8 cellular contexts compared by ENCODE assay signal in the genomic region with DNA sequence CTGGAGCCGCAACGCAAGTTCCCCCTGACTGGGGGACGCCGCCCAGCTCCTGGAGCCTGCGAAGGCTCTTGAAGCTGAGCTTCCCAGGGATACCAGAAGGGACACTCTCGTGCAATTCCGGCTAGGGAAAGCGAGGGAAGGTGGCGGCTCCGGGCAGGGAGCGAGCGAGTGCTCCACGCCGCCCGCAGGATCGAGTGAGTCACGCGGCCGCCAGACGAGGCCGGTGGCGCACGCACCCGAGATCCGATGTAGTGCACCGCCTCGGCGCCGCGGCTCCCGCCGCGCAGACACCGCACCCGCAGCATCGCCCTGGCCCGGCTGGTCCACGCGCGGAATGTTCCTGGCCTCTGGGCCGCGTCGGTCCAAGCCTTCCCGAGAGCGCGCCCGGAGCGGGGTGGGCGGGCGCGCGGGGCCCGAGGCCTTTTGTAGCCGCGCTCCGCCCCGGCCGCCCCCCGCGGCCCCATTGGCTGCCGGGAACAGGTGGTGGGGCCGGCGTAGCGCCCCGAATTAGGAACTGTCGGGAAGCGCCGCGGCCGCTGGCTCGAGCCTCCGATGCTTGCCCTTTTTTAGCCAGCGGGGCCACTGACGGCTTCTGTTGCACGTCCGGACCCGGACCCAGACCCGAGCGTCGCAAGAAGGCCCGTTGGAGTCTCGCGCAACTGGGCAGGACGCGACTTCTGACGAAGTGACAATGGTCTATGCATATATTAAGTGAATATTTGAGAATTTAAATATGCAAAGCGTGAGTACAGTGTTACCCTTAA.
DNase-seq lines count a peak whose midpoint lies in the region; ATAC-seq and TF ChIP-seq lines count a peak whose summit lies in the region.

A gene with protein sequence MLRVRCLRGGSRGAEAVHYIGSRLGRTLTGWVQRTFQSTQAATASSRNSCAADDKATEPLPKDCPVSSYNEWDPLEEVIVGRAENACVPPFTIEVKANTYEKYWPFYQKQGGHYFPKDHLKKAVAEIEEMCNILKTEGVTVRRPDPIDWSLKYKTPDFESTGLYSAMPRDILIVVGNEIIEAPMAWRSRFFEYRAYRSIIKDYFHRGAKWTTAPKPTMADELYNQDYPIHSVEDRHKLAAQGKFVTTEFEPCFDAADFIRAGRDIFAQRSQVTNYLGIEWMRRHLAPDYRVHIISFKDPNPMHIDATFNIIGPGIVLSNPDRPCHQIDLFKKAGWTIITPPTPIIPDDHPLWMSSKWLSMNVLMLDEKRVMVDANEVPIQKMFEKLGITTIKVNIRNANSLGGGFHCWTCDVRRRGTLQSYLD (minus strand): TSS at position 396 of the 764 bp plus-strand sequence. CDS start 91 bp downstream, at position 305.

- H3K4me1 Mint-ChIP-seq in stimulated activated effector memory CD8-positive, alpha-beta T cell treated with anti-CD3 and anti-CD28 coated beads, Interleukin-12 subunit alpha, Interleukin-12 subunit beta, amount 100 ng/mL, for 72 hours: peaks cover 23% of the 10 kb centered on the region

- H3K36me3 Mint-ChIP-seq in stimulated activated effector memory CD8-positive, alpha-beta T cell treated with anti-CD3 and anti-CD28 coated beads, Interleukin-12 subunit alpha, Interleukin-12 subunit beta, amount 100 ng/mL, for 72 hours: no peaks in the 10 kb centered on the region

- H3K4me3 Mint-ChIP-seq in stimulated activated effector memory CD8-positive, alpha-beta T cell treated with anti-CD3 and anti-CD28 coated beads, Interleukin-12 subunit alpha, Interleukin-12 subunit beta, amount 100 ng/mL, for 72 hours: peak within 1 kb of the TSS; percentile 68

- ATAC-seq in GM18505 (IDR thresholded peaks at IDR 0.05; ENCODE audit: unreplicated experiment) (peak; percentile 84), HG02884 (IDR thresholded peaks at IDR 0.05; ENCODE audit: unreplicated experiment) (peak; percentile 75)
- peak; percentile 85 for ATAC-seq in stimulated activated effector memory CD8-positive, alpha-beta T cell treated with anti-CD3 and anti-CD28 coated beads, Interleukin-12 subunit alpha, Interleukin-12 subunit beta, amount 100 ng/mL, for 72 hours

- peak; percentile 92 for TF ChIP-seq POLR2A in GM18505 (IDR thresholded peaks at IDR 0.05; ENCODE audit: borderline replicate concordance, extremely low read depth, insufficient read depth, insufficient read length)

- no peaks in the 10 kb centered on the region for H3K9me3 Mint-ChIP-seq in stimulated activated effector memory CD8-positive, alpha-beta T cell treated with anti-CD3 and anti-CD28 coated beads, Interleukin-12 subunit alpha, Interleukin-12 subunit beta, amount 100 ng/mL, for 72 hours

- DNase-seq in ACHN (peak; percentile 88), NCI-H2171 (lab: John Stamatoyannopoulos, UW) (peak; percentile 68), epithelial cell of esophagus (ENCODE audit: low read depth) (peak; percentile 86), middle frontal gyrus (ENCODE audit: extremely low spot score, low spot score) (peak; percentile 78)
- peak; percentile 15 to 29 (median 20) for DNase-seq in activated CD8-positive, alpha-beta memory T cell treated with anti-CD3 and anti-CD28 coated beads for 48 hours (ENCODE audit: low read depth in 2 of 3, low spot score in 2 of 3)
- DNase-seq in stimulated activated effector memory CD8-positive, alpha-beta T cell treated with anti-CD3 and anti-CD28 coated beads, Interleukin-12 subunit alpha, Interleukin-12 subunit beta, amount 100 ng/mL, for 72 hours (ENCODE audit: low spot score in 2 of 2): peak; percentile 12 to 65

- H3K4me3 ChIP-seq in epithelial cell of esophagus (ENCODE audit: low read length): peak within 1 kb of the TSS; percentile 46

- TF ChIP-seq CTCF in epithelial cell of esophagus (IDR thresholded peaks at IDR 0.05; ENCODE audit: insufficient read depth, low read depth, low read length, missing control alignments): peak; percentile 53

- in situ Hi-C loops in ACHN (cut with HindIII; ENCODE audit: low pct_ligation_motif_present, low pct_unique_long_range_greater_than_20kb, low sequenced_read_pairs): loop anchor here (25.0 kb wide), 1 partner anchor 166 kb away; no protein-coding TSS in a partner anchor

- no peak within 1 kb of the TSS for H3K27ac Mint-ChIP-seq in stimulated activated effector memory CD8-positive, alpha-beta T cell treated with anti-CD3 and anti-CD28 coated beads, Interleukin-12 subunit alpha, Interleukin-12 subunit beta, amount 100 ng/mL, for 72 hours

Comparison
In these comparisons a context has a peak if more than half of its experiments do, and no peak if none do; other contexts are left out.
1. Peak in every context shown above with its lines: DNase-seq, ATAC-seq and H3K4me3 ChIP-seq.
2. DNase-seq: peak in every context shown above with its lines; median percentile 88 in ACHN; 86 in epithelial cell of esophagus; 78 in middle frontal gyrus; 68 in NCI-H2171; 38 in stimulated activated effector memory CD8-positive, alpha-beta T cell treated with anti-CD3 and anti-CD28 coated beads, Interleukin-12 subunit alpha, Interleukin-12 subunit beta, amount 100 ng/mL, for 72 hours; 20 in activated CD8-positive, alpha-beta memory T cell treated with anti-CD3 and anti-CD28 coated beads for 48 hours.